11 cellular contexts compared by ENCODE assay signal in the genomic region with DNA sequence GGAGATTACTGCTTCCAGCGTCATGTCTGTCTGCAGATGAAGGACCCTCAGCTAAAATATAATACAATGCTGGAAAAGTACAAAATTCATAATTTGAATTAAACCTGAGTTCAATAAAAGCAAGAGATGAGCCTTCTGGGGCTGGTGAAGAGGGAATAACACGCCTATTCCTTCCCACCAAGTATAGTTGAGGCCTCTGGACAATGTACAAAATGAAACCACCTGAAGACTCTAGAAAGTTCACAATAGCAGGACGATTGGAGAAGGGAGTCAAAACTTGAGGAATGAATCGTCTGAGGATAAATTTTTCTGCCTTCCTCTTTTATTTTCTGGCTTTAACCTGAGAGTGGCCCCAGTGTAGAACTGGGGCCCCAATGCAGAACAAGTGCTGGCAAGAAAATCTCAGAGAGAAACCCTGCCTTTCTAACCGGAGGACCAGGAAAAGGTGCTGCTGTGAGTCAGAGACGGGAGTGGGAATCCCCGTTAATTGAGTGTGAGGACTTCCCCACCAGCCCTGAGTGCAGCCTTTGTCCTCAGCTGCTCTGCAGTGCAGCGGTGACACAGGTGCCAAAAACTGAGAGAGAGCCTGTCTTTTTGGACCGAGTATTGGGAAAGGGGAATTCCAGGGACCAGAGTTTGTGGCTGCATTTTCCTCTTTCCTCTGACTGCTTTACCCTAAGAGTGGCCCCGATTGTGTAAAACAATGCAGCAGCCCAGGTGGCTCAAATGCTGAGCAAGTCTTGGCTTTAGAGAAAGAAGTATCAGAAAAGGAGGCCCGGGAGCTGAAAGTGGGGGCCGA.
DNase-seq lines count a peak whose midpoint lies in the region; ATAC-seq, FAIRE-seq and TF ChIP-seq lines count a peak whose summit lies in the region.
"Had no signal": no experiment of that assay in that cellular context is flagged by ENCODE, and none has a peak within 500 bp of the region (broad histone marks: within the 10 kb centered on the region; RNA-seq: fewer than 3 reads in every experiment).

No MANE protein-coding gene starts in this region.

- H3K27ac Mint-ChIP-seq in effector memory CD8-positive, alpha-beta T cell = no peak overlapping the region
- H3K27ac Mint-ChIP-seq: naive thymus-derived CD8-positive, alpha-beta T cell had no signal

- no peaks in the 10 kb centered on the region for H3K36me3 Mint-ChIP-seq in effector memory CD8-positive, alpha-beta T cell (ENCODE audit: insufficient read depth)
- H3K36me3 Mint-ChIP-seq: naive thymus-derived CD8-positive, alpha-beta T cell had no signal

- no peak overlapping the region for H3K4me3 ChIP-seq in pancreas
- H3K4me3 ChIP-seq: cardiac muscle cell had no signal

- ATAC-seq in GM19023 (IDR thresholded peaks at IDR 0.05; ENCODE audit: unreplicated experiment) (peak; percentile 91), HG03025 (IDR thresholded peaks at IDR 0.05; ENCODE audit: low FRiP score, unreplicated experiment) (peak; percentile 69), pancreas (peak; percentile 58 to 96 (median 90))
- no peak for ATAC-seq in effector memory CD8-positive, alpha-beta T cell (replicated peaks)
- ATAC-seq: naive thymus-derived CD8-positive, alpha-beta T cell had no signal

- H3K4me3 Mint-ChIP-seq in effector memory CD8-positive, alpha-beta T cell = no peak overlapping the region
- H3K4me3 Mint-ChIP-seq: naive thymus-derived CD8-positive, alpha-beta T cell had no signal

- FAIRE-seq in pancreas (lab: Jason Lieb, UNC) = no peak
- FAIRE-seq: TTC549 had no signal

- no peaks in the 10 kb centered on the region for H3K9me3 ChIP-seq in pancreas

- H3K27me3 Mint-ChIP-seq in effector memory CD8-positive, alpha-beta T cell = peaks cover 46 to 72% of the 10 kb centered on the region in 2 donors

- TF ChIP-seq CTCF in pancreas (IDR thresholded peaks at IDR 0.05) = no peak

- no peaks in the 10 kb centered on the region for H3K36me3 ChIP-seq in pancreas
- H3K36me3 ChIP-seq: cardiac muscle cell had no signal

- peaks cover 0 to 3% (median 0%) of the 10 kb centered on the region in 3 donors for H3K4me1 ChIP-seq in pancreas

- 36 to 44% methylated on average over 12 of the region's 12 CpGs for WGBS in pancreas, 2 donors

- CTCF ChIA-PET in HEK293T (lab: Yijun Ruan, JAX) = no interaction called here

- DNase-seq in dermis blood vessel endothelial cell = peak; percentile 87
- DNase-seq in pancreas = peak in 3 of 6 donors; percentile 40 to 54 (median 45)
- DNase-seq in effector memory CD8-positive, alpha-beta T cell = no peak
- no peak for DNase-seq in activated CD4-positive, CD25-positive, alpha-beta regulatory T cell treated with anti-CD3 and anti-CD28 coated beads, Interleukin-2, amount 50 U/mL, for 72 hours
- no peak for DNase-seq in HEK293T (ENCODE audit: extremely low spot score)
- DNase-seq in cerebellum (ENCODE audit: low spot score) = no peak
- DNase-seq: naive thymus-derived CD8-positive, alpha-beta T cell had no signal

- POLR2A ChIA-PET in HEK293T (lab: Yijun Ruan, JAX) = no interaction called here

- peak overlapping the region in 2 of 4 donors; percentile 35 to 66 for H3K27ac ChIP-seq in pancreas
- H3K27ac ChIP-seq: cardiac muscle cell had no signal

- H3K4me1 Mint-ChIP-seq in effector memory CD8-positive, alpha-beta T cell (ENCODE audit: low read depth in 2 of 2) = no peaks in the 10 kb centered on the region
- H3K4me1 Mint-ChIP-seq: naive thymus-derived CD8-positive, alpha-beta T cell had no signal

- intact Hi-C loops in pancreas (cut with DNase I) = no loop called here

- no peaks in the 10 kb centered on the region for H3K27me3 ChIP-seq in pancreas
- H3K27me3 ChIP-seq: cardiac muscle cell had no signal

- H3K9me3 Mint-ChIP-seq in effector memory CD8-positive, alpha-beta T cell = no peaks in the 10 kb centered on the region

TF ChIP-seq in HEK293T, 16 proteins besides CTCF, POLR2A, EP300 and RAD21:
- TF ChIP-seq FOXA1 (IDR thresholded peaks at IDR 0.05) (no peak), SP1 (IDR thresholded peaks at IDR 0.05) (no peak), NFRKB (IDR thresholded peaks at IDR 0.05) (no peak), L3MBTL2 (conservative IDR thresholded peaks at IDR 0.05) (no peak), ELF4 (IDR thresholded peaks at IDR 0.05) (no peak), CTBP1 (IDR thresholded peaks at IDR 0.05; ENCODE audit: borderline replicate concordance) (no peak), ARNT (IDR thresholded peaks at IDR 0.05) (no peak), ZNF384 (IDR thresholded peaks at IDR 0.05) (no peak), HDGF (IDR thresholded peaks at IDR 0.05; ENCODE audit: borderline replicate concordance) (no peak), FOXK2 (IDR thresholded peaks at IDR 0.05) (no peak), LEF1 (IDR thresholded peaks at IDR 0.05; ENCODE audit: borderline replicate concordance) (no peak)
- TF ChIP-seq, protein P1, sequence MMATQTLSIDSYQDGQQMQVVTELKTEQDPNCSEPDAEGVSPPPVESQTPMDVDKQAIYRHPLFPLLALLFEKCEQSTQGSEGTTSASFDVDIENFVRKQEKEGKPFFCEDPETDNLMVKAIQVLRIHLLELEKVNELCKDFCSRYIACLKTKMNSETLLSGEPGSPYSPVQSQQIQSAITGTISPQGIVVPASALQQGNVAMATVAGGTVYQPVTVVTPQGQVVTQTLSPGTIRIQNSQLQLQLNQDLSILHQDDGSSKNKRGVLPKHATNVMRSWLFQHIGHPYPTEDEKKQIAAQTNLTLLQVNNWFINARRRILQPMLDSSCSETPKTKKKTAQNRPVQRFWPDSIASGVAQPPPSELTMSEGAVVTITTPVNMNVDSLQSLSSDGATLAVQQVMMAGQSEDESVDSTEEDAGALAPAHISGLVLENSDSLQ (IDR thresholded peaks at IDR 0.05) = no peak
